Comparison of ENCODE assay signal across 1 cellular context in the genomic region with DNA sequence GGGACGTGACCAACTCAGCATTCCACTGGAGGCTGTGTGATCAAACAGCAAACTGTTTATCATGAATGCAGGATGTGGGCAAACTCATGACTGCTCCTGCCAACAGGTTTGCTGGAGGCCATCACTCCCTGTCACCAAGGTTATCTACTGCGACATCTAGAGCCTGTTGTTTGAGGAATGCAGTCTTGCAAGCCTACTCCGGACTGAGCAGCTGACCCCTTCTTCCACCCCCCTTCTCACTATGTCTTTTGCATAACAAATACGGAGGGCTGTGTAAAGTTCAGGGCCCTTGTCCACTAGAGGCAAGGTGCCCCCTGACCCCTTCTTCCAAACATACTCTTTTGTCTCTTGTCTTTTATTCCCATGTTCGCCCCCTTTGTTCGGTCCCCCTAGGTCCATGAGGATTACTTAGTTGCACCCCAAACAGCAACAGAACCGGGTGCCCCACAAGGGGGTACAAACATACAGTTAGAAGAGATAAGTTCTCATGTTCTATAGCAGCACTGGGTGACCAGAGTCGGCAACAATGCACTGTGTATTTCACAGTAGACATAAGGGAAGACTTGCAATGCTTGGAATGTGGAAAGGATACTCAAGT.
TF ChIP-seq lines count a peak whose summit lies in the region.

No MANE protein-coding gene starts in this region.

TF ChIP-seq in HepG2, 621 proteins besides CTCF, POLR2A, EP300 and RAD21 (continued from another document):
- TF ChIP-seq, protein P1, sequence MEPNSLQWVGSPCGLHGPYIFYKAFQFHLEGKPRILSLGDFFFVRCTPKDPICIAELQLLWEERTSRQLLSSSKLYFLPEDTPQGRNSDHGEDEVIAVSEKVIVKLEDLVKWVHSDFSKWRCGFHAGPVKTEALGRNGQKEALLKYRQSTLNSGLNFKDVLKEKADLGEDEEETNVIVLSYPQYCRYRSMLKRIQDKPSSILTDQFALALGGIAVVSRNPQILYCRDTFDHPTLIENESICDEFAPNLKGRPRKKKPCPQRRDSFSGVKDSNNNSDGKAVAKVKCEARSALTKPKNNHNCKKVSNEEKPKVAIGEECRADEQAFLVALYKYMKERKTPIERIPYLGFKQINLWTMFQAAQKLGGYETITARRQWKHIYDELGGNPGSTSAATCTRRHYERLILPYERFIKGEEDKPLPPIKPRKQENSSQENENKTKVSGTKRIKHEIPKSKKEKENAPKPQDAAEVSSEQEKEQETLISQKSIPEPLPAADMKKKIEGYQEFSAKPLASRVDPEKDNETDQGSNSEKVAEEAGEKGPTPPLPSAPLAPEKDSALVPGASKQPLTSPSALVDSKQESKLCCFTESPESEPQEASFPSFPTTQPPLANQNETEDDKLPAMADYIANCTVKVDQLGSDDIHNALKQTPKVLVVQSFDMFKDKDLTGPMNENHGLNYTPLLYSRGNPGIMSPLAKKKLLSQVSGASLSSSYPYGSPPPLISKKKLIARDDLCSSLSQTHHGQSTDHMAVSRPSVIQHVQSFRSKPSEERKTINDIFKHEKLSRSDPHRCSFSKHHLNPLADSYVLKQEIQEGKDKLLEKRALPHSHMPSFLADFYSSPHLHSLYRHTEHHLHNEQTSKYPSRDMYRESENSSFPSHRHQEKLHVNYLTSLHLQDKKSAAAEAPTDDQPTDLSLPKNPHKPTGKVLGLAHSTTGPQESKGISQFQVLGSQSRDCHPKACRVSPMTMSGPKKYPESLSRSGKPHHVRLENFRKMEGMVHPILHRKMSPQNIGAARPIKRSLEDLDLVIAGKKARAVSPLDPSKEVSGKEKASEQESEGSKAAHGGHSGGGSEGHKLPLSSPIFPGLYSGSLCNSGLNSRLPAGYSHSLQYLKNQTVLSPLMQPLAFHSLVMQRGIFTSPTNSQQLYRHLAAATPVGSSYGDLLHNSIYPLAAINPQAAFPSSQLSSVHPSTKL (CRISPR knock-in tag; IDR thresholded peaks at IDR 0.05): 0 out of 2 replicates have a peak, but pooled peaks have one; percentile 28
- TF ChIP-seq SOX13 (IDR thresholded peaks at IDR 0.05): peak; percentile 41; the same call in 1 of the 2 replicates
- TF ChIP-seq SOX13 (CRISPR knock-in tag; conservative IDR thresholded peaks at IDR 0.05 in 1 of 2, IDR thresholded peaks at IDR 0.05 in 1 of 2): peak in 1 of 2 experiments; percentile 87; a peak in 2 of 4 replicates
- 0 out of 2 replicates have a peak, but pooled peaks have one; percentile 44 for TF ChIP-seq NR2C2 (CRISPR knock-in tag; IDR thresholded peaks at IDR 0.05; ENCODE audit: borderline replicate concordance)
- no peak for TF ChIP-seq PCBP1 (IDR thresholded peaks at IDR 0.05; ENCODE audit: borderline replicate concordance, low read depth, low read length)
- peak; percentile 15; the same call in 1 of the 2 replicates for TF ChIP-seq NCOA2 (CRISPR knock-in tag; IDR thresholded peaks at IDR 0.05)
- TF ChIP-seq, protein P2, sequence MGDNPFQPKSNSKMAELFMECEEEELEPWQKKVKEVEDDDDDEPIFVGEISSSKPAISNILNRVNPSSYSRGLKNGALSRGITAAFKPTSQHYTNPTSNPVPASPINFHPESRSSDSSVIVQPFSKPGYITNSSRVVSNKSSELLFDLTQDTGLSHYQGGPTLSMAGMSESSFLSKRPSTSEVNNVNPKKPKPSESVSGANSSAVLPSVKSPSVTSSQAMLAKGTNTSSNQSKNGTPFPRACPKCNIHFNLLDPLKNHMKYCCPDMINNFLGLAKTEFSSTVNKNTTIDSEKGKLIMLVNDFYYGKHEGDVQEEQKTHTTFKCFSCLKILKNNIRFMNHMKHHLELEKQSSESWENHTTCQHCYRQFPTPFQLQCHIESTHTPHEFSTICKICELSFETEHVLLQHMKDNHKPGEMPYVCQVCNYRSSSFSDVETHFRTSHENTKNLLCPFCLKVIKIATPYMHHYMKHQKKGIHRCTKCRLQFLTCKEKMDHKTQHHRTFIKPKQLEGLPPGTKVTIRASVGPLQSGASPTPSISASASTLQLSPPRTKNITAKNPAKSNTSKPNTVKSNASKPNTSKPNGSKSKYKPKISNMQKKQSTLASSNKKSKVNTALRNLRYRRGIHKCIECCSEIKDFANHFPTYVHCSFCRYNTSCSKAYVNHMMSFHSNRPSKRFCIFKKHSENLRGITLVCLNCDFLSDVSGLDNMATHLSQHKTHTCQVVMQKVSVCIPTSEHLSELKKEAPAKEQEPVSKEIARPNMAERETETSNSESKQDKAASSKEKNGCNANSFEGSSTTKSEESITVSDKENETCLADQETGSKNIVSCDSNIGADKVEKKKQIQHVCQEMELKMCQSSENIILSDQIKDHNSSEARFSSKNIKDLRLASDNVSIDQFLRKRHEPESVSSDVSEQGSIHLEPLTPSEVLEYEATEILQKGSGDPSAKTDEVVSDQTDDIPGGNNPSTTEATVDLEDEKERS (CRISPR knock-in tag; IDR thresholded peaks at IDR 0.05): peak; percentile 77; the same call in 1 of the 2 replicates
- TF ChIP-seq, protein P3, sequence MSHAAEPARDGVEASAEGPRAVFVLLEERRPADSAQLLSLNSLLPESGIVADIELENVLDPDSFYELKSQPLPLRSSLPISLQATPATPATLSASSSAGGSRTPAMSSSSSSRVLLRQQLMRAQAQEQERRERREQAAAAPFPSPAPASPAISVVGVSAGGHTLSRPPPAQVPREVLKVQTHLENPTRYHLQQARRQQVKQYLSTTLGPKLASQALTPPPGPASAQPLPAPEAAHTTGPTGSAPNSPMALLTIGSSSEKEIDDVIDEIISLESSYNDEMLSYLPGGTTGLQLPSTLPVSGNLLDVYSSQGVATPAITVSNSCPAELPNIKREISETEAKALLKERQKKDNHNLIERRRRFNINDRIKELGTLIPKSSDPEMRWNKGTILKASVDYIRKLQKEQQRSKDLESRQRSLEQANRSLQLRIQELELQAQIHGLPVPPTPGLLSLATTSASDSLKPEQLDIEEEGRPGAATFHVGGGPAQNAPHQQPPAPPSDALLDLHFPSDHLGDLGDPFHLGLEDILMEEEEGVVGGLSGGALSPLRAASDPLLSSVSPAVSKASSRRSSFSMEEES (CRISPR knock-in tag; IDR thresholded peaks at IDR 0.05): peak; percentile 48; the same call in 1 of the 2 replicates
- TF ChIP-seq MED1 (CRISPR knock-in tag; IDR thresholded peaks at IDR 0.05): 0 out of 2 replicates have a peak, but pooled peaks have one; percentile 37
TF ChIP-seq in HepG2: peak in this region for 30.
